8 cellular contexts compared by ENCODE assay signal in the genomic region with DNA sequence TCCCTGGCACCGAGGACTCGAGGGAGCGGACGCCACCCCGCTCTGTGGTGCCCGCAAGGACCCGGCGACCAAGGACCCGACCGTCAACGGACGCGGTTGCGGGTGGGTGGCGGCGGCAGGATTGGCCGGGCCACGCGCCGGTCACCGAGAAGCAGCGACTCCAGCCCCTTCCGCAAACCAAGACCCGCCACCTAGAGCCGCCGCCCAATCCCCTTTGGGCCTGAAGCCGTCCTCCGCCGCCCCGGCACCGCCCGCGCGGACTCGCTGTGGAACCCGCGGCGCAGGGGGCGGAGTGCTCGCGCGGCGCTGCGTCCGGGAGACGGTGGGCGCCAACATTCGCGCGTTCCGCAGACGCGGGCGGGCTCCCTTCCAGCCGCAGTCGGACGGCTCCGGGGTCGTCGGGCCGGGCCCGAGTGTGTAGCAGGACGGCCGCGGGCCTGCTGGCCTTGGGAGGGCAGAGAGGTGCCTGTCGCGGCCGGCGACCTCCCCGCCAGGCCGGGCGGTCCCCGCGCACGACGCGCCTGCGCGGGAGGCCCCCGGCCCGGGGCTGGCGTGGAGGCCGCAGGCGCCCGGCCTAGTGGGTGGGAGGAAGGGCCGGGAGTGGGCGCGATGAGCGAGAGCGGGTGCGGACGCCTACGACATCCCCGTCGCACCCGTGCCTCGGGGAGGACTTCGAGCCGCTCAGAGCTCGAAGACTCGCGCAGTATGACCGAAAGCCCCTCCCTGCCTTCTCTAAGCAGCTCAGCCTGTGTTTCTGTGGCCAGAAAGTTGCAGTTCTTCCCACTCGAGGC. TPM values are rescaled to one million over a fixed set of nuclear protein-coding genes. Genes with fewer than 3 reads are reported as not detected.
A peak's percentile ranks its signal among the peaks of the same experiment; 100 is the strongest.
DNase-seq lines count a peak whose midpoint lies in the region; ATAC-seq and TF ChIP-seq lines count a peak whose summit lies in the region.

A gene (plus strand): TSS at position 258 of the 791 bp plus-strand sequence. CDS start 893 bp downstream, outside the sequence.
A gene with protein sequence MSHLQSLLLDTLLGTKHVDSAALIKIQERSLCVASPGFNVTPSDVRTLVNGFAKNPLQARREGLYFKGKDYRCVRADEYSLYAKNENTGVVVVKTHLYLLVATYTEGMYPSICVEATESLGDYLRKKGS (minus strand): TSS at position 123 of the 791 bp plus-strand sequence. CDS start 799 bp downstream, outside the sequence.

- H3K27ac ChIP-seq in Panc1 (ENCODE audit: low read length) (peak within 1 kb of the TSS; percentile 97), stomach (peak within 1 kb of the TSS; percentile 90 to 96 (median 95))

- H3K27ac Mint-ChIP-seq in IgD-negative memory B cell: peak within 1 kb of the TSS; percentile 82 to 98 (median 95)
- H3K27ac Mint-ChIP-seq in activated T-helper 2 cell treated with anti-CD3 and anti-CD28 coated beads, Interferon-gamma antibody, Interleukin-2, Interleukin-4, amounts not matched to agents 10 μg/mL and 5 μg/mL and 100 μg/mL, durations not matched to agents 14 hours and 24 hours and 36 hours: peak within 1 kb of the TSS; percentile 67
- peak within 1 kb of the TSS; percentile 96 to 97 (median 97) for H3K27ac Mint-ChIP-seq in nephron

- TF ChIP-seq POLR2A in stomach (IDR thresholded peaks at IDR 0.05): no peak

- TF ChIP-seq CTCF in Panc1 (IDR thresholded peaks at IDR 0.05) (no peak), fibroblast of pulmonary artery (IDR thresholded peaks at IDR 0.05; ENCODE audit: low read length, missing control alignments) (no peak), nephron (IDR thresholded peaks at IDR 0.05; ENCODE audit: unreplicated experiment in 3 of 3) (no peak), stomach (IDR thresholded peaks at IDR 0.05) (no peak)

- POLR2A ChIA-PET in Panc1 (lab: Charles Lee): interaction anchor here (0.6 to 0.7 kb wide), 2 partner anchors 58 to 674 kb away, joined by 3 to 4 read pairs; no protein-coding TSS in a partner anchor

- H3K36me3 ChIP-seq in Panc1 (ENCODE audit: control insufficient read depth, insufficient read depth, low read length) (no peaks in the 10 kb centered on the region), stomach (no peaks in the 10 kb centered on the region)

- CTCF ChIA-PET in Panc1 (lab: Charles Lee): no interaction called here

- no peaks in the 10 kb centered on the region for H3K9me3 Mint-ChIP-seq in IgD-negative memory B cell
- H3K9me3 Mint-ChIP-seq in activated T-helper 2 cell treated with anti-CD3 and anti-CD28 coated beads, Interferon-gamma antibody, Interleukin-2, Interleukin-4, amounts not matched to agents 10 μg/mL and 5 μg/mL and 100 μg/mL, durations not matched to agents 14 hours and 24 hours and 36 hours: no peaks in the 10 kb centered on the region
- no peaks in the 10 kb centered on the region for H3K9me3 Mint-ChIP-seq in nephron

- peak; percentile 91 for ATAC-seq in GM21619 (IDR thresholded peaks at IDR 0.05; ENCODE audit: unreplicated experiment)
- peak; percentile 99 for ATAC-seq in Panc1

- H3K4me1 ChIP-seq in Panc1 (ENCODE audit: control insufficient read depth, insufficient read depth, low read length) (peaks cover 12% of the 10 kb centered on the region), stomach (peaks cover 0 to 21% (median 15%) of the 10 kb centered on the region in 4 donors)

- H3K9me3 ChIP-seq in Panc1 (ENCODE audit: control insufficient read depth, insufficient read depth, low read depth, low read length) (no peaks in the 10 kb centered on the region), stomach (no peaks in the 10 kb centered on the region)

- H3K27me3 Mint-ChIP-seq in IgD-negative memory B cell (no peaks in the 10 kb centered on the region), nephron (ENCODE audit: low read depth) (no peaks in the 10 kb centered on the region)
- H3K27me3 Mint-ChIP-seq in activated T-helper 2 cell treated with anti-CD3 and anti-CD28 coated beads, Interferon-gamma antibody, Interleukin-2, Interleukin-4, amounts not matched to agents 10 μg/mL and 5 μg/mL and 100 μg/mL, durations not matched to agents 14 hours and 24 hours and 36 hours (ENCODE audit: low read depth): peaks cover 1% of the 10 kb centered on the region

- H3K4me3 Mint-ChIP-seq in IgD-negative memory B cell: peak within 1 kb of the TSS; percentile 82 to 96 (median 94)
- H3K4me3 Mint-ChIP-seq in activated T-helper 2 cell treated with anti-CD3 and anti-CD28 coated beads, Interferon-gamma antibody, Interleukin-2, Interleukin-4, amounts not matched to agents 10 μg/mL and 5 μg/mL and 100 μg/mL, durations not matched to agents 14 hours and 24 hours and 36 hours (ENCODE audit: low read depth): peak within 1 kb of the TSS; percentile 84
- peak within 1 kb of the TSS; percentile 91 to 94 (median 93) for H3K4me3 Mint-ChIP-seq in nephron

- DNase-seq in DMS79 treated with DMSO at 0.1 percent for 48 hours (lab: John Stamatoyannopoulos, UW) (peak; percentile 77), Panc1 (ENCODE audit: low read depth, low spot score) (no peak), fibroblast of pulmonary artery (ENCODE audit: low read depth) (peak; percentile 83), stomach (peak; percentile 87)
- DNase-seq in activated T-helper 2 cell treated with anti-CD3 and anti-CD28 coated beads, Interferon-gamma antibody, Interleukin-2, Interleukin-4, amounts not matched to agents 10 μg/mL and 5 μg/mL and 100 μg/mL, durations not matched to agents 14 hours and 24 hours and 36 hours (ENCODE audit: low spot score): peak; percentile 61

- peak within 1 kb of the TSS; percentile 82 to 95 for H3K4me3 ChIP-seq in Panc1 (ENCODE audit: low read depth in 2 of 2, low read length in 2 of 2)
- peak within 1 kb of the TSS; percentile 81 for H3K4me3 ChIP-seq in fibroblast of pulmonary artery (replicated peaks; ENCODE audit: low read depth, low read length)
- H3K4me3 ChIP-seq in stomach: peak within 1 kb of the TSS; percentile 73 to 77 (median 75)

- H3K36me3 Mint-ChIP-seq in IgD-negative memory B cell: no peaks in the 10 kb centered on the region
- no peaks in the 10 kb centered on the region for H3K36me3 Mint-ChIP-seq in activated T-helper 2 cell treated with anti-CD3 and anti-CD28 coated beads, Interferon-gamma antibody, Interleukin-2, Interleukin-4, amounts not matched to agents 10 μg/mL and 5 μg/mL and 100 μg/mL, durations not matched to agents 14 hours and 24 hours and 36 hours (ENCODE audit: low read depth)
- peaks cover 13% of the 10 kb centered on the region for H3K36me3 Mint-ChIP-seq in nephron (ENCODE audit: low read depth)

- intact Hi-C loops in Panc1 (cut with micrococcal nuclease; ENCODE audit: unreplicated experiment): no loop called here
- intact Hi-C loops in activated T-helper 2 cell treated with anti-CD3 and anti-CD28 coated beads, Interferon-gamma antibody, Interleukin-2, Interleukin-4, amounts not matched to agents 10 μg/mL and 5 μg/mL and 100 μg/mL, durations not matched to agents 14 hours and 24 hours and 36 hours (cut with micrococcal nuclease): loop anchor here (5.0 kb wide), 1 partner anchor 239 kb away; a partner anchor contains a TSS
- intact Hi-C loops in stomach (cut with DNase I; ENCODE audit: low total_unique reads): no loop called here

- WGBS in stomach, 5 donors: 0 to 1% (median 0%) methylated on average over 18 to 104 of the region's 104 CpGs

- in situ Hi-C loops in Panc1 (cut with HindIII; ENCODE audit: low pct_unique_long_range_greater_than_20kb, low sequenced_read_pairs): no loop called here

- H3K27me3 ChIP-seq in Panc1 (ENCODE audit: control insufficient read depth, insufficient read depth, low read length): no peaks in the 10 kb centered on the region
- H3K27me3 ChIP-seq in stomach: no peaks in the 10 kb centered on the region

- peaks cover 15 to 27% (median 15%) of the 10 kb centered on the region in 3 donors for H3K4me1 Mint-ChIP-seq in IgD-negative memory B cell
- H3K4me1 Mint-ChIP-seq in activated T-helper 2 cell treated with anti-CD3 and anti-CD28 coated beads, Interferon-gamma antibody, Interleukin-2, Interleukin-4, amounts not matched to agents 10 μg/mL and 5 μg/mL and 100 μg/mL, durations not matched to agents 14 hours and 24 hours and 36 hours (ENCODE audit: low read depth): peaks cover 14% of the 10 kb centered on the region
- H3K4me1 Mint-ChIP-seq in nephron: peaks cover 42% of the 10 kb centered on the region

- no peak for TF ChIP-seq EP300 in stomach (IDR thresholded peaks at IDR 0.05)

- no TSS peak for BruUV-seq in Panc1 (replicated peaks; lab: Mats Ljungman, UMichigan)

RNA-seq across cellular contexts. Expression of the first gene that starts in this region (rescaled TPM):
- polyA plus RNA-seq in IgD-negative memory B cell: 12.1 TPM
- total RNA-seq in Panc1 (2021; ENCODE audit: unreplicated experiment): 23.0 TPM
- 8.6 TPM for polyA plus RNA-seq in Panc1 (2012; ENCODE audit: insufficient read length)
- 4.5 and 6.3 TPM in 2 replicates for total RNA-seq in activated T-helper 2 cell treated with anti-CD3 and anti-CD28 coated beads, Interferon-gamma antibody, Interleukin-2, Interleukin-4, amounts not matched to agents 10 μg/mL and 5 μg/mL and 100 μg/mL, durations not matched to agents 14 hours and 24 hours and 36 hours
- total RNA-seq in stomach: 10 to 100 TPM in 3 of 5 donors, 1 to 10 TPM in 1, not detected in 1; 8.5 to 43.2 (median 26.0) TPM
- polyA plus RNA-seq in stomach: 10 to 100 TPM in 2 of 3 donors, 1 to 10 TPM in 1; 8.4 to 15.9 (median 11.9) TPM

RNA-seq across cellular contexts. Expression of the second gene that starts in this region (rescaled TPM):
- polyA plus RNA-seq in IgD-negative memory B cell: not detected
- total RNA-seq in Panc1 (2021; ENCODE audit: unreplicated experiment): 1.3 TPM
- 0.86 TPM for polyA plus RNA-seq in Panc1 (2012; ENCODE audit: insufficient read length)
- total RNA-seq in activated T-helper 2 cell treated with anti-CD3 and anti-CD28 coated beads, Interferon-gamma antibody, Interleukin-2, Interleukin-4, amounts not matched to agents 10 μg/mL and 5 μg/mL and 100 μg/mL, durations not matched to agents 14 hours and 24 hours and 36 hours: 0.30 TPM in 1 of 2 replicates, not detected in the other
- total RNA-seq in stomach: 1 to 10 TPM in 1 of 5 donors, not detected in 4; 1.8 TPM
- polyA plus RNA-seq in stomach: under 1 TPM in 2 of 3 donors, not detected in 1; 0.48 to 0.56 TPM
